In the genomic region with DNA sequence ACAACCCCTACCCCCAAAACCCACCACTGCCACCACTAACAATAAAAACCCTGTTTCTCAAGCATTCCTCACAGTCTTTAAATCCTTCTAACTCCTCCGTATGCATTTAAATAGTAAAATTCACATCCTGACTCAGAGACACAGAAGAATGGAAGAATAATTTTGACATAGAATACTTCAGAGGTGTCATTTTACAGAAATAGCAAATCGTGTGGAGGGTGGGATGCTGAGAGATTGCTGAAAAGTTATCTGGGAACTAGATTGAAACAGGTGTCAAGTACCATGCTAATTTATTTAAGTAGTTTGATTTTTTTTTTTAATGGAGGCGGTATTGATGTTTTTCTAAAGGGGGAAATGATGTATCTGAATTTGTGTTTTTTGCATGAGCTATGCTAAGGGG, we compare ENCODE assay signal across 25 cellular contexts.
DNase-seq lines count a peak whose midpoint lies in the region; ATAC-seq and TF ChIP-seq lines count a peak whose summit lies in the region.
"Had no signal": no experiment of that assay in that cellular context is flagged by ENCODE, and none has a peak within 500 bp of the region (broad histone marks: within the 10 kb centered on the region; RNA-seq: fewer than 3 reads in every experiment).

No MANE protein-coding gene starts in this region.

- no peak for ATAC-seq in activated T-cell treated with anti-CD3 and anti-CD28 coated beads, Interleukin-2, amount 50 U/mL, for 72 hours (replicated peaks in 1 of 2)
- ATAC-seq in WTC11 (no peak), HG03460 (IDR thresholded peaks at IDR 0.05; ENCODE audit: unreplicated experiment) (no peak)
- no peak for ATAC-seq in activated naive CD8-positive, alpha-beta T cell treated with anti-CD3 and anti-CD28 coated beads, Interleukin-2, amount 50 U/mL, for 24 hours
- ATAC-seq: GM12878 had no signal

- DNase-seq in activated T-cell treated with anti-CD3 and anti-CD28 coated beads, Interleukin-2, amount 50 U/mL, for 72 hours, result no peak
- no peak for DNase-seq in activated T-cell treated with anti-CD3 and anti-CD28 coated beads, Interleukin-2, amount 50 U/mL, for 24 hours
- DNase-seq in WTC11 (ENCODE audit: low spot score) (no peak), osteocyte (ENCODE audit: extremely low spot score, unreplicated experiment) (no peak), SJCRH30 (no peak)
- DNase-seq in activated naive CD8-positive, alpha-beta T cell treated with anti-CD3 and anti-CD28 coated beads, Interleukin-2, amount 50 U/mL, for 24 hours, result no peak
- DNase-seq: 8988T; ACHN; BE2C; C1 segment of cervical spinal cord; CD4-positive, alpha-beta memory T cell; CD4-positive, CD25-positive, alpha-beta regulatory T cell; CD8-positive, alpha-beta memory T cell; COR-L47; DMS 273 treated with DMSO at 0.1 percent for 48 hours; DMS153; DMS53; DMS79; DND-41; EL; GDM1 had no signal

- H3K36me3 ChIP-seq in SJCRH30, result no peaks in the 10 kb centered on the region
- H3K36me3 ChIP-seq: BE2C, BLaER1 had no signal

- CTCF ChIA-PET in WTC11 (lab: Charles Lee), result no interaction called here

- H3K36me3 Mint-ChIP-seq in activated T-cell treated with anti-CD3 and anti-CD28 coated beads, Interleukin-2, amount 50 U/mL, for 72 hours (ENCODE audit: insufficient read depth in 2 of 2), result no peaks in the 10 kb centered on the region
- H3K36me3 Mint-ChIP-seq in activated T-cell treated with anti-CD3 and anti-CD28 coated beads, Interleukin-2, amount 50 U/mL, for 24 hours (ENCODE audit: low read depth), result no peaks in the 10 kb centered on the region
- H3K36me3 Mint-ChIP-seq in WTC11, result peaks cover 15% of the 10 kb centered on the region
- H3K36me3 Mint-ChIP-seq in osteocyte (ENCODE audit: unreplicated experiment), result peaks cover 2% of the 10 kb centered on the region
- H3K36me3 Mint-ChIP-seq in activated naive CD8-positive, alpha-beta T cell treated with anti-CD3 and anti-CD28 coated beads, Interleukin-2, amount 50 U/mL, for 24 hours (ENCODE audit: low read depth), result no peaks in the 10 kb centered on the region
- H3K36me3 Mint-ChIP-seq: CD14-positive monocyte; CD4-positive, alpha-beta memory T cell; CD4-positive, CD25-positive, alpha-beta regulatory T cell; CD8-positive, alpha-beta memory T cell had no signal

- H3K9me3 ChIP-seq in SJCRH30 (replicated peaks), result no peaks in the 10 kb centered on the region
- H3K9me3 ChIP-seq: BE2C had no signal

- H3K4me1 Mint-ChIP-seq in activated T-cell treated with anti-CD3 and anti-CD28 coated beads, Interleukin-2, amount 50 U/mL, for 72 hours (ENCODE audit: low read depth), result no peaks in the 10 kb centered on the region
- H3K4me1 Mint-ChIP-seq in activated T-cell treated with anti-CD3 and anti-CD28 coated beads, Interleukin-2, amount 50 U/mL, for 24 hours (ENCODE audit: low read depth), result no peaks in the 10 kb centered on the region
- H3K4me1 Mint-ChIP-seq in WTC11, result peaks cover 15% of the 10 kb centered on the region
- H3K4me1 Mint-ChIP-seq in osteocyte (ENCODE audit: unreplicated experiment), result peaks cover 36% of the 10 kb centered on the region
- no peaks in the 10 kb centered on the region for H3K4me1 Mint-ChIP-seq in activated naive CD8-positive, alpha-beta T cell treated with anti-CD3 and anti-CD28 coated beads, Interleukin-2, amount 50 U/mL, for 24 hours
- H3K4me1 Mint-ChIP-seq: CD14-positive monocyte; CD4-positive, alpha-beta memory T cell; CD4-positive, CD25-positive, alpha-beta regulatory T cell; CD8-positive, alpha-beta memory T cell had no signal

- no peaks in the 10 kb centered on the region for H3K27me3 ChIP-seq in SJCRH30
- H3K27me3 ChIP-seq: BE2C, BLaER1 had no signal

- no peak overlapping the region for H3K4me3 ChIP-seq in SJCRH30
- H3K4me3 ChIP-seq: BLaER1, GM12878 had no signal

- TF ChIP-seq CTCF in WTC11 (IDR thresholded peaks at IDR 0.05), result no peak
- no peak for TF ChIP-seq CTCF in osteocyte (IDR thresholded peaks at IDR 0.05)

- peak overlapping the region; percentile 30 for H3K27ac Mint-ChIP-seq in activated T-cell treated with anti-CD3 and anti-CD28 coated beads, Interleukin-2, amount 50 U/mL, for 72 hours
- H3K27ac Mint-ChIP-seq in activated T-cell treated with anti-CD3 and anti-CD28 coated beads, Interleukin-2, amount 50 U/mL, for 24 hours, result no peak overlapping the region
- H3K27ac Mint-ChIP-seq in WTC11 (peak overlapping the region; percentile 15; the same call in 1 of the 2 replicates), osteocyte (ENCODE audit: unreplicated experiment) (peak overlapping the region; percentile 1)
- no peak overlapping the region for H3K27ac Mint-ChIP-seq in activated naive CD8-positive, alpha-beta T cell treated with anti-CD3 and anti-CD28 coated beads, Interleukin-2, amount 50 U/mL, for 24 hours
- H3K27ac Mint-ChIP-seq: CD4-positive, alpha-beta memory T cell; CD4-positive, CD25-positive, alpha-beta regulatory T cell; CD8-positive, alpha-beta memory T cell had no signal

- no peaks in the 10 kb centered on the region for H3K27me3 Mint-ChIP-seq in activated T-cell treated with anti-CD3 and anti-CD28 coated beads, Interleukin-2, amount 50 U/mL, for 72 hours (ENCODE audit: low read depth)
- H3K27me3 Mint-ChIP-seq in activated T-cell treated with anti-CD3 and anti-CD28 coated beads, Interleukin-2, amount 50 U/mL, for 24 hours, result no peaks in the 10 kb centered on the region
- H3K27me3 Mint-ChIP-seq in WTC11 (ENCODE audit: low read depth) (peaks cover 2% of the 10 kb centered on the region; the same call in 1 of the 2 replicates), osteocyte (ENCODE audit: unreplicated experiment) (peaks cover 1% of the 10 kb centered on the region)
- no peaks in the 10 kb centered on the region for H3K27me3 Mint-ChIP-seq in activated naive CD8-positive, alpha-beta T cell treated with anti-CD3 and anti-CD28 coated beads, Interleukin-2, amount 50 U/mL, for 24 hours
- H3K27me3 Mint-ChIP-seq: CD4-positive, alpha-beta memory T cell; CD4-positive, CD25-positive, alpha-beta regulatory T cell; CD8-positive, alpha-beta memory T cell had no signal

- peaks cover 7 to 9% of the 10 kb centered on the region in 2 donors for H3K9me3 Mint-ChIP-seq in activated T-cell treated with anti-CD3 and anti-CD28 coated beads, Interleukin-2, amount 50 U/mL, for 72 hours
- H3K9me3 Mint-ChIP-seq in activated T-cell treated with anti-CD3 and anti-CD28 coated beads, Interleukin-2, amount 50 U/mL, for 24 hours, result peaks cover 13% of the 10 kb centered on the region
- H3K9me3 Mint-ChIP-seq in WTC11 (peaks cover 23% of the 10 kb centered on the region), osteocyte (ENCODE audit: unreplicated experiment) (no peaks in the 10 kb centered on the region)
- no peaks in the 10 kb centered on the region for H3K9me3 Mint-ChIP-seq in activated naive CD8-positive, alpha-beta T cell treated with anti-CD3 and anti-CD28 coated beads, Interleukin-2, amount 50 U/mL, for 24 hours

- no peak overlapping the region for H3K27ac ChIP-seq in SJCRH30
- H3K27ac ChIP-seq: BLaER1 had no signal

- no peak overlapping the region for H3K4me3 Mint-ChIP-seq in activated T-cell treated with anti-CD3 and anti-CD28 coated beads, Interleukin-2, amount 50 U/mL, for 72 hours
- H3K4me3 Mint-ChIP-seq in activated T-cell treated with anti-CD3 and anti-CD28 coated beads, Interleukin-2, amount 50 U/mL, for 24 hours, result no peak overlapping the region
- H3K4me3 Mint-ChIP-seq in WTC11, result no peak overlapping the region
- H3K4me3 Mint-ChIP-seq in osteocyte (ENCODE audit: unreplicated experiment), result no peak overlapping the region
- H3K4me3 Mint-ChIP-seq in activated naive CD8-positive, alpha-beta T cell treated with anti-CD3 and anti-CD28 coated beads, Interleukin-2, amount 50 U/mL, for 24 hours, result no peak overlapping the region
- H3K4me3 Mint-ChIP-seq: CD14-positive monocyte; CD4-positive, alpha-beta memory T cell; CD8-positive, alpha-beta memory T cell had no signal

- H3K4me1 ChIP-seq in SJCRH30, result no peaks in the 10 kb centered on the region
- H3K4me1 ChIP-seq: BE2C, BLaER1 had no signal

- POLR2A ChIA-PET in WTC11 (lab: Charles Lee), result interaction anchor here (0.6 kb wide), 1 partner anchor 141 kb away, joined by 3 read pairs; no protein-coding TSS in a partner anchor

TF ChIP-seq in WTC11, 78 proteins besides CTCF, POLR2A, EP300 and RAD21 (continues in another document):
- no peak for TF ChIP-seq NR3C1 (CRISPR knock-in tag; conservative IDR thresholded peaks at IDR 0.05; ENCODE audit: low read depth)
- TF ChIP-seq, protein P1, sequence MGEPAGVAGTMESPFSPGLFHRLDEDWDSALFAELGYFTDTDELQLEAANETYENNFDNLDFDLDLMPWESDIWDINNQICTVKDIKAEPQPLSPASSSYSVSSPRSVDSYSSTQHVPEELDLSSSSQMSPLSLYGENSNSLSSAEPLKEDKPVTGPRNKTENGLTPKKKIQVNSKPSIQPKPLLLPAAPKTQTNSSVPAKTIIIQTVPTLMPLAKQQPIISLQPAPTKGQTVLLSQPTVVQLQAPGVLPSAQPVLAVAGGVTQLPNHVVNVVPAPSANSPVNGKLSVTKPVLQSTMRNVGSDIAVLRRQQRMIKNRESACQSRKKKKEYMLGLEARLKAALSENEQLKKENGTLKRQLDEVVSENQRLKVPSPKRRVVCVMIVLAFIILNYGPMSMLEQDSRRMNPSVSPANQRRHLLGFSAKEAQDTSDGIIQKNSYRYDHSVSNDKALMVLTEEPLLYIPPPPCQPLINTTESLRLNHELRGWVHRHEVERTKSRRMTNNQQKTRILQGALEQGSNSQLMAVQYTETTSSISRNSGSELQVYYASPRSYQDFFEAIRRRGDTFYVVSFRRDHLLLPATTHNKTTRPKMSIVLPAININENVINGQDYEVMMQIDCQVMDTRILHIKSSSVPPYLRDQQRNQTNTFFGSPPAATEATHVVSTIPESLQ (CRISPR knock-in tag; IDR thresholded peaks at IDR 0.05), result no peak
- TF ChIP-seq ZNF317 (CRISPR knock-in tag; IDR thresholded peaks at IDR 0.05; ENCODE audit: borderline replicate concordance, low read depth), result no peak
- TF ChIP-seq, protein P2, sequence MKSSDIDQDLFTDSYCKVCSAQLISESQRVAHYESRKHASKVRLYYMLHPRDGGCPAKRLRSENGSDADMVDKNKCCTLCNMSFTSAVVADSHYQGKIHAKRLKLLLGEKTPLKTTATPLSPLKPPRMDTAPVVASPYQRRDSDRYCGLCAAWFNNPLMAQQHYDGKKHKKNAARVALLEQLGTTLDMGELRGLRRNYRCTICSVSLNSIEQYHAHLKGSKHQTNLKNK (CRISPR knock-in tag; IDR thresholded peaks at IDR 0.05), result no peak
- no peak for TF ChIP-seq SP1 (CRISPR knock-in tag; conservative IDR thresholded peaks at IDR 0.05)
- TF ChIP-seq ZNF671 (CRISPR knock-in tag; IDR thresholded peaks at IDR 0.05), result no peak
- TF ChIP-seq ESRRA (CRISPR knock-in tag; IDR thresholded peaks at IDR 0.05; ENCODE audit: borderline replicate concordance), result no peak
- TF ChIP-seq NFYB (CRISPR knock-in tag; conservative IDR thresholded peaks at IDR 0.05; ENCODE audit: low read depth), result no peak
- TF ChIP-seq ZNF423 (CRISPR knock-in tag; IDR thresholded peaks at IDR 0.05), result no peak
- no peak for TF ChIP-seq RELA (CRISPR knock-in tag; IDR thresholded peaks at IDR 0.05; ENCODE audit: borderline replicate concordance)
- TF ChIP-seq CREB1 (CRISPR knock-in tag; IDR thresholded peaks at IDR 0.05), result no peak

Comparison
In these comparisons a context has a peak if more than half of its experiments do, and no peak if none do; other contexts are left out.
1. H3K27ac Mint-ChIP-seq: peak in activated T-cell treated with anti-CD3 and anti-CD28 coated beads, Interleukin-2, amount 50 U/mL, for 72 hours (single experiment), WTC11 (single experiment) and osteocyte (single experiment); none in activated T-cell treated with anti-CD3 and anti-CD28 coated beads, Interleukin-2, amount 50 U/mL, for 24 hours (single experiment) and activated naive CD8-positive, alpha-beta T cell treated with anti-CD3 and anti-CD28 coated beads, Interleukin-2, amount 50 U/mL, for 24 hours (single experiment).